ENCODE assay signal across 21 cellular contexts in the genomic region with DNA sequence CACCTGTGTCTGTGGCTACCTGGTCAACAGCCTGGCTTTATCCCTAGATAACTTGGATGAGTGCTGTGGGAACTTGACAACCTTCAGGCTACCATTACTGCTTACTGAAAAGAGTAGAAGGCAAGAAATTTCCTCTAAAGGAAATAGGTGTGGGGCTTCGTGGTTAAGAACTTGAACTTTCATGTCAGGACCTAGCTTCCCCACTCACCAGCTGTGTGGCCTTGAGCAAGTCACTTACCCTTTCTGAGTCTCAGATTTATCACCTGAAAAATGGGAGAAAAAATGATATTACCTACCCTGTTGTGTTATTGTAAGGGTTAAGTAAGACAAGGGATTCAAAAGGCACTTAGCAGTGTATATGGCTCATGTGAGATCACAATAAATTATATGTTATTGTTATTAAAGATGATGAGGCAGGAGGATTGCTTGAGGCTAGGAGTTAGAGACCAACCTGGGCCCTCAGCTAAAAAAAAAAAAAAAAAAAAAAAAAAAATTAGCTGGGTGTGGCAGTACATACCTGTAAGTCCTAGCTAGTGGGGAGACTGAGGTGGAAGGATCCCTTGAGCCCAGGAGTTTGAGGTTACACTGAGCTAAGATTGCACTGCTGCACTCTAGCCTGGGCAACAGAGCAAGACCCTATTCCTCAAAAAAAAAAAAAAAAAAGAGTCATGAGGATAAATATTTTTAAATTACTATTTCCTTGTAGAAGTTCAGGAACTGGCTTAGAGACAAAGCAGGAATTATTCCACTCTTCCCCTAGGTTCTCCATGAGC.
A peak's percentile ranks its signal among the peaks of the same experiment; 100 is the strongest.
DNase-seq lines count a peak whose midpoint lies in the region; ATAC-seq and TF ChIP-seq lines count a peak whose summit lies in the region.
"Had no signal": no experiment of that assay in that cellular context is flagged by ENCODE, and none has a peak within 500 bp of the region (broad histone marks: within the 10 kb centered on the region; RNA-seq: fewer than 3 reads in every experiment).

No MANE protein-coding gene starts in this region.

- H3K4me1 ChIP-seq in CD8-positive, alpha-beta memory T cell (ENCODE audit: insufficient read depth, low read length), result peaks cover 47% of the 10 kb centered on the region
- H3K4me1 ChIP-seq in fibroblast of lung (ENCODE audit: control insufficient read depth, extremely low read depth, insufficient read depth, low read length), result peaks cover 20% of the 10 kb centered on the region
- H3K4me1 ChIP-seq: prostate gland had no signal

- POLR2A ChIA-PET in CD8-positive, alpha-beta memory T cell (lab: Charles Lee), result interaction anchor here (0.7 to 0.9 kb wide), 2 partner anchors 11 to 48 kb away, joined by 9 to 12 read pairs; no protein-coding TSS in a partner anchor
- POLR2A ChIA-PET in T-cell (lab: Charles Lee), result interaction anchor here (0.6 to 0.7 kb wide), 5 partner anchors 11 to 234 kb away, joined by 4 to 10 read pairs (median 7); no protein-coding TSS in a partner anchor

- peaks cover 0 to 15% (median 0%) of the 10 kb centered on the region in 3 donors for H3K36me3 Mint-ChIP-seq in CD8-positive, alpha-beta memory T cell
- peaks cover 5% of the 10 kb centered on the region for H3K36me3 Mint-ChIP-seq in T-cell

- CTCF ChIA-PET in CD8-positive, alpha-beta memory T cell (lab: Charles Lee), result no interaction called here
- CTCF ChIA-PET in T-cell (lab: Charles Lee), result interaction anchor here (0.5 to 0.7 kb wide), 3 partner anchors 97 to 622 kb away, joined by 3 to 4 read pairs (median 4); a partner anchor contains a TSS

- peak overlapping the region; percentile 36 for H3K4me2 ChIP-seq in fibroblast of lung (ENCODE audit: extremely low read depth, insufficient read depth, low read length)

- no peaks in the 10 kb centered on the region for H3K27me3 ChIP-seq in CD8-positive, alpha-beta memory T cell (ENCODE audit: insufficient read depth, low read length, poor library complexity, severe bottlenecking)
- H3K27me3 ChIP-seq in fibroblast of lung (ENCODE audit: control insufficient read depth, insufficient read depth, low read length) (no peaks in the 10 kb centered on the region), dorsolateral prefrontal cortex (no peaks in the 10 kb centered on the region)
- H3K27me3 ChIP-seq: thyroid gland had no signal

- H4K20me1 ChIP-seq in fibroblast of lung (ENCODE audit: control insufficient read depth, extremely low read depth, insufficient read depth, low read length), result no peaks in the 10 kb centered on the region

- no peaks in the 10 kb centered on the region for H3K36me3 ChIP-seq in CD8-positive, alpha-beta memory T cell (ENCODE audit: insufficient read depth, low read length)
- H3K36me3 ChIP-seq in fibroblast of lung (ENCODE audit: control insufficient read depth, insufficient read depth, low read length), result no peaks in the 10 kb centered on the region
- H3K36me3 ChIP-seq: prostate gland, thyroid gland had no signal

- peak in 2 of 4 experiments; percentile 15 to 50 for ATAC-seq in T-cell (replicated peaks in 1 of 4)
- ATAC-seq: stimulated activated naive B cell treated with anti-CD40 and anti-IgM and Interleukin-4, amounts not matched to agents 10 μg/mL and 1 μg/mL and 100 μg/mL, for 72 hours had no signal

- peaks cover 0 to 3% of the 10 kb centered on the region in 2 donors for H3K27me3 Mint-ChIP-seq in CD8-positive, alpha-beta memory T cell
- H3K27me3 Mint-ChIP-seq in T-cell, result no peaks in the 10 kb centered on the region
- H3K27me3 Mint-ChIP-seq: activated naive CD4-positive, alpha-beta T cell treated with anti-CD3 and anti-CD28 coated beads, Interleukin-2, amount 50 U/mL, for 24 hours had no signal

- H2AFZ ChIP-seq in fibroblast of lung (ENCODE audit: low read length), result no peak overlapping the region

- no peak overlapping the region for H3K4me3 ChIP-seq in CD8-positive, alpha-beta memory T cell (ENCODE audit: low read length)
- no peak overlapping the region for H3K4me3 ChIP-seq in fibroblast of lung (replicated peaks in 1 of 4; ENCODE audit: control extremely low read depth in 1 of 4, insufficient read depth in 1 of 4, low read depth in 3 of 4, low read length in 4 of 4)
- no peak overlapping the region for H3K4me3 ChIP-seq in dorsolateral prefrontal cortex
- H3K4me3 ChIP-seq: prostate gland, thyroid gland had no signal

- H3K9me3 Mint-ChIP-seq in CD8-positive, alpha-beta memory T cell, result peaks cover 4 to 8% (median 6%) of the 10 kb centered on the region in 5 donors
- H3K9me3 Mint-ChIP-seq in T-cell, result peaks cover 0 to 12% (median 4%) of the 10 kb centered on the region in 3 donors
- H3K9me3 Mint-ChIP-seq: stimulated activated naive B cell treated with anti-CD40 and anti-IgM and Interleukin-4, amounts not matched to agents 10 μg/mL and 1 μg/mL and 100 μg/mL, for 72 hours had no signal

- no peaks in the 10 kb centered on the region for H3K9me3 ChIP-seq in CD8-positive, alpha-beta memory T cell (ENCODE audit: low read length)
- no peaks in the 10 kb centered on the region for H3K9me3 ChIP-seq in fibroblast of lung (ENCODE audit: control insufficient read depth, insufficient read depth, low read depth, low read length)
- H3K9me3 ChIP-seq: prostate gland, thyroid gland had no signal

- H3K27ac ChIP-seq in 22Rv1 (peak overlapping the region; percentile 52), fibroblast of lung (ENCODE audit: insufficient read depth, low read length) (no peak overlapping the region), dorsolateral prefrontal cortex (no peak overlapping the region)
- no peak overlapping the region for H3K27ac ChIP-seq in CD8-positive, alpha-beta memory T cell (ENCODE audit: low read depth, low read length)
- H3K27ac ChIP-seq: prostate gland, thyroid gland had no signal

- no peak overlapping the region for H3K9ac ChIP-seq in fibroblast of lung (ENCODE audit: insufficient read depth, low read length)

- H3K4me3 Mint-ChIP-seq in CD8-positive, alpha-beta memory T cell, result peak overlapping the region in 4 of 7 donors; percentile 30 to 65 (median 40)
- peak overlapping the region in 2 of 3 donors; percentile 37 to 71 for H3K4me3 Mint-ChIP-seq in T-cell
- H3K4me3 Mint-ChIP-seq: activated T-cell treated with anti-CD3 and anti-CD28 coated beads, Interleukin-2, amount 50 U/mL, for 4 hours; stimulated activated naive B cell treated with anti-CD40 and anti-IgM and Interleukin-4, amounts not matched to agents 10 μg/mL and 1 μg/mL and 100 μg/mL, for 72 hours had no signal

- no peaks in the 10 kb centered on the region for H3K79me2 ChIP-seq in fibroblast of lung (ENCODE audit: control insufficient read depth, insufficient read depth, low read length)

- TF ChIP-seq CTCF in 22Rv1 (IDR thresholded peaks at IDR 0.05), result no peak
- no peak for TF ChIP-seq CTCF in fibroblast of lung (conservative IDR thresholded peaks at IDR 0.05 in 1 of 2, IDR thresholded peaks at IDR 0.05 in 1 of 2; ENCODE audit: low read depth in 1 of 2, low read length in 2 of 2)
- TF ChIP-seq CTCF in dorsolateral prefrontal cortex (IDR thresholded peaks at IDR 0.05 in 54 of 56, conservative IDR thresholded peaks at IDR 0.05 in 2 of 56; ENCODE audit: low read depth in 1 of 56, partially characterized antibody in 56 of 56), result no peak

- H3K27ac Mint-ChIP-seq in CD8-positive, alpha-beta memory T cell, result peak overlapping the region in 2 of 8 donors; percentile 4 to 10
- peak overlapping the region; percentile 46 to 69 for H3K27ac Mint-ChIP-seq in T-cell
- H3K27ac Mint-ChIP-seq: activated naive CD4-positive, alpha-beta T cell treated with anti-CD3 and anti-CD28 coated beads, Interleukin-2, amount 50 U/mL, for 24 hours; stimulated activated naive B cell treated with anti-CD40 and anti-IgM and Interleukin-4, amounts not matched to agents 10 μg/mL and 1 μg/mL and 100 μg/mL, for 72 hours had no signal

- no peak for DNase-seq in CD8-positive, alpha-beta memory T cell
- DNase-seq in T-cell, result no peak
- DNase-seq in fibroblast of lung (ENCODE audit: low read depth in 2 of 2), result no peak
- DNase-seq in dorsolateral prefrontal cortex, result no peak
- no peak for DNase-seq in GDM1 (lab: John Stamatoyannopoulos, UW)
- DNase-seq in COLO668 (lab: John Stamatoyannopoulos, UW; ENCODE audit: unreplicated experiment), result no peak
- DNase-seq in effector CD4-positive, alpha-beta T cell, result no peak
- DNase-seq: activated T-cell treated with anti-CD3 and anti-CD28 coated beads, Interleukin-2, amount 50 U/mL, for 4 hours; DMS79 treated with DMSO at 0.1 percent for 48 hours; glutamatergic neuron; H7; midbrain; NCI-H146; NCI-H774; OCI-M1; SHP77 treated with DMSO at 0.1 percent for 48 hours; stimulated activated naive B cell treated with anti-CD40 and anti-IgM and Interleukin-4, amounts not matched to agents 10 μg/mL and 1 μg/mL and 100 μg/mL, for 72 hours; thyroid gland had no signal

- peaks cover 44 to 63% (median 50%) of the 10 kb centered on the region in 3 donors for H3K4me1 Mint-ChIP-seq in CD8-positive, alpha-beta memory T cell
- H3K4me1 Mint-ChIP-seq in T-cell, result peaks cover 48 to 73% (median 49%) of the 10 kb centered on the region in 3 donors

- intact Hi-C loops in dorsolateral prefrontal cortex (cut with DNase I), result no loop called here
